Comparison of ENCODE assay signal across 8 cellular contexts in genomic region chr17:48023408-48024148, GRCh38. TPM values are rescaled to one million over a fixed set of nuclear protein-coding genes. Genes with fewer than 3 reads are reported as not detected.
A peak's percentile ranks its signal among the peaks of the same experiment; 100 is the strongest.
DNase-seq lines count a peak whose midpoint lies in the region; ATAC-seq and TF ChIP-seq lines count a peak whose summit lies in the region.

No MANE protein-coding gene starts in this region.

- H3K4me3 ChIP-seq in breast epithelium (peak overlapping the region; percentile 40 to 66 (median 55)), iPS-11a (ENCODE audit: low read depth, low read length) (peak overlapping the region; percentile 38), rectal smooth muscle tissue (ENCODE audit: low read length) (peak overlapping the region; percentile 64)

- TF ChIP-seq CTCF in breast epithelium (IDR thresholded peaks at IDR 0.05) (peak in 1 of 3 donors; percentile 30), GM13977 (IDR thresholded peaks at IDR 0.05; ENCODE audit: extremely low read depth, insufficient read depth, missing control alignments) (no peak)

- intact Hi-C loops in breast epithelium (cut with DNase I; ENCODE audit: low total_unique reads): no loop called here

- H3K27me3 ChIP-seq in breast epithelium: peaks cover 0 to 3% of the 10 kb centered on the region in 2 donors
- H3K27me3 ChIP-seq in rectal smooth muscle tissue (ENCODE audit: control insufficient read depth, insufficient read depth, low read length): no peaks in the 10 kb centered on the region

- H3K27ac ChIP-seq in breast epithelium (peak overlapping the region; percentile 62 to 84), rectal smooth muscle tissue (ENCODE audit: low read depth, low read length) (peak overlapping the region; percentile 80)

- TF ChIP-seq POLR2A in breast epithelium (IDR thresholded peaks at IDR 0.05): no peak

- no peak for ATAC-seq in HG02678 (IDR thresholded peaks at IDR 0.05; ENCODE audit: unreplicated experiment)

- H3K9ac ChIP-seq in rectal smooth muscle tissue (ENCODE audit: low read length): no peak overlapping the region

- DNase-seq in GDM1 (lab: John Stamatoyannopoulos, UW) (peak; percentile 13), NCI-H1436 treated with DMSO at 0.1 percent for 48 hours (lab: John Stamatoyannopoulos, UW) (peak; percentile 35), T-helper 2 cell (peak in 3 of 5 experiments; percentile 24 to 38 (median 29)), breast epithelium (ENCODE audit: low spot score in 2 of 2) (peak; percentile 75 to 85), GM13977 (ENCODE audit: low spot score) (no peak)

- H3K4me1 ChIP-seq in breast epithelium (peaks cover 16 to 28% of the 10 kb centered on the region in 2 donors), rectal smooth muscle tissue (ENCODE audit: control insufficient read depth, insufficient read depth, low read length) (peaks cover 21% of the 10 kb centered on the region)

- no peaks in the 10 kb centered on the region for H3K36me3 ChIP-seq in breast epithelium
- H3K36me3 ChIP-seq in rectal smooth muscle tissue (ENCODE audit: control insufficient read depth, insufficient read depth, low read length): no peaks in the 10 kb centered on the region

- in situ Hi-C loops in GM13977 (cut with MboI; ENCODE audit: low pct_unique_long_range_greater_than_20kb, low sequenced_read_pairs, unreplicated experiment): no loop called here

- no peaks in the 10 kb centered on the region for H3K9me3 ChIP-seq in breast epithelium

RNA-seq across cellular contexts. Expression of gene COPZ2, which starts 14.0 kb away (rescaled TPM):
- 10 to 100 TPM; 16.4 to 97.9 (median 23.3) TPM for total RNA-seq in breast epithelium

RNA-seq across cellular contexts. Expression of gene NFE2L1, which starts 24.6 kb away (rescaled TPM):
- 100 to 1,000 TPM in 2 of 3 donors, 10 to 100 TPM in 1; 96.4 to 278 (median 106) TPM for total RNA-seq in breast epithelium

RNA-seq across cellular contexts. Expression of gene CDK5RAP3, which starts 52.7 kb away (rescaled TPM):
- 100 to 1,000 TPM; 121 to 198 (median 183) TPM for total RNA-seq in breast epithelium
